10 cellular contexts compared by ENCODE assay signal in the genomic region with DNA sequence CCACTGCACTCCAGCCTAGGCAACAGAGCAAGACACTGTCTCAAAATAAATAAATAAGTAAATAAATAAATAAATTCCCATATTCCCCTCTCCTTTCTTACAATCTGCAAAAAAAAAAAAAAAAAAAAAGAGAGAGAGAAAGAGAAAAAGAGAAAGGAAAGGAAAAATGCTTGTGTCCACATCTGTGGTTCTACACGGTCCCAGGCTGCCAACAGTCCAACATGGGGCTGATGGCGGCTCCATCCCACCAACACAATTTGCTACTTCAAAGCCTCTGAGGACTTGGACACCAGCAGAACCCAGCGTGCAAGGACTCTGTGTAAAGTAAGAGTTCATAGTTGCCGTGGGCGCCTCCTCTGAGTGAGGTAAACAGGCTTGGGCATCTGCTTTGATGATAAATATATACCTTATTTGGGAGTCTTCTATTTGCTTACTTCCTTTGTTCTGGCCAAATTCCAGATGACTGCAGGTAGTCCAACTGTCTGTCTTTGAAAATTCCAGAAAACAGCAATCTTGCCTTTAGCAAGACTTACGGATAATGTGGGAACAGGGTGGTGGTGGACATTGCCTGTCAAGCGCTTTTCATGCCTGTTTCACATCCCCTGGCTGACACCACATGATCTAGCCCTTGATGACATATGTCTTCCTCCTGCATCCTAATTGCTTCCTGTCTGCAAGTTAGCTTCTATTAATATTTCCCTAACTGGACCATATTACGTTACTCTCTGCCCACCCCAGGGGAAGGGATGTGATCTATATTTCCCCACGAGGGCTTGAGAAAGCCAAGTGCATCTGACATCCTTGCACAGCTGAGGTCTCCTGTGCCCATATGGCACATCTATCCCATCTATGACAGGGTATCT. TPM values are rescaled to one million over a fixed set of nuclear protein-coding genes. Genes with fewer than 3 reads are reported as not detected.
DNase-seq lines count a peak whose midpoint lies in the region; ATAC-seq and TF ChIP-seq lines count a peak whose summit lies in the region.
"Had no signal": no experiment of that assay in that cellular context is flagged by ENCODE, and none has a peak within 500 bp of the region (broad histone marks: within the 10 kb centered on the region; RNA-seq: fewer than 3 reads in every experiment).

No MANE protein-coding gene starts in this region.

- TF ChIP-seq CTCF in A673 (conservative IDR thresholded peaks at IDR 0.05; ENCODE audit: low read depth, low read length) = no peak
- no peak for TF ChIP-seq CTCF in tibial artery (IDR thresholded peaks at IDR 0.05)
- TF ChIP-seq CTCF in osteocyte (IDR thresholded peaks at IDR 0.05) = no peak

- CTCF ChIA-PET in A673 (lab: Charles Lee) = no interaction called here

- H3K4me1 ChIP-seq in A673 (ENCODE audit: insufficient read depth, low read length, poor library complexity, severe bottlenecking) (no peaks in the 10 kb centered on the region), tibial artery (peaks cover 0 to 61% (median 40%) of the 10 kb centered on the region in 4 donors)

- H3K4me1 Mint-ChIP-seq in IgD-negative memory B cell = peaks cover 32 to 61% (median 58%) of the 10 kb centered on the region in 3 donors
- peaks cover 28% of the 10 kb centered on the region for H3K4me1 Mint-ChIP-seq in osteocyte (ENCODE audit: unreplicated experiment)

- H3K9me3 ChIP-seq in A673 (ENCODE audit: low read depth, low read length, poor library complexity, severe bottlenecking) = no peaks in the 10 kb centered on the region
- H3K9me3 ChIP-seq in tibial artery = no peaks in the 10 kb centered on the region

- H3K4me3 ChIP-seq in A673 (ENCODE audit: low read depth, low read length, poor library complexity, severe bottlenecking) (no peak overlapping the region), tibial artery (no peak overlapping the region)

- H3K9me3 Mint-ChIP-seq in IgD-negative memory B cell (no peaks in the 10 kb centered on the region), osteocyte (ENCODE audit: unreplicated experiment) (no peaks in the 10 kb centered on the region)
- H3K9me3 Mint-ChIP-seq: neural crest cell had no signal

- H3K27me3 Mint-ChIP-seq in IgD-negative memory B cell (no peaks in the 10 kb centered on the region), osteocyte (ENCODE audit: unreplicated experiment) (no peaks in the 10 kb centered on the region)

- POLR2A ChIA-PET in A673 (lab: Charles Lee; ENCODE audit: low non-redundant PET) = no interaction called here

- H3K27ac ChIP-seq in A673 (ENCODE audit: low read depth, low read length, poor library complexity, severe bottlenecking) = no peak overlapping the region
- H3K27ac ChIP-seq in tibial artery = no peak overlapping the region
- H3K27ac ChIP-seq: HL-60 had no signal

- H3K4me3 Mint-ChIP-seq in IgD-negative memory B cell (peak overlapping the region; percentile 26 to 91 (median 74)), osteocyte (ENCODE audit: unreplicated experiment) (no peak overlapping the region)
- H3K4me3 Mint-ChIP-seq: neural crest cell had no signal

- peak; percentile 30 for DNase-seq in COLO668 (lab: John Stamatoyannopoulos, UW; ENCODE audit: unreplicated experiment)
- peak; percentile 42 for DNase-seq in germinal center (ENCODE audit: low spot score)
- no peak for DNase-seq in A673 (ENCODE audit: low spot score)
- DNase-seq in tibial artery = no peak
- no peak for DNase-seq in osteocyte (ENCODE audit: extremely low spot score, unreplicated experiment)
- DNase-seq in amniotic stem cell (lab: John Stamatoyannopoulos, UW) = no peak

- H3K36me3 Mint-ChIP-seq in IgD-negative memory B cell (peaks cover 11% of the 10 kb centered on the region), osteocyte (ENCODE audit: unreplicated experiment) (peaks cover 18% of the 10 kb centered on the region)

- BruUV-seq in A673 (replicated peaks; lab: Mats Ljungman, UMichigan) = no TSS peak

- H3K27me3 ChIP-seq in A673 (replicated peaks; ENCODE audit: insufficient read depth, low read depth, low read length, poor library complexity) (no peaks in the 10 kb centered on the region), tibial artery (no peaks in the 10 kb centered on the region)

- intact Hi-C loops in A673 (cut with micrococcal nuclease; ENCODE audit: unreplicated experiment) = no loop called here
- intact Hi-C loops in tibial artery (cut with DNase I; ENCODE audit: low total_unique reads) = loop anchor here (5.0 kb wide), 1 partner anchor 34 kb away; no protein-coding TSS in a partner anchor

- ATAC-seq in GM19397 (IDR thresholded peaks at IDR 0.05; ENCODE audit: unreplicated experiment) = peak; percentile 52

- H3K36me3 ChIP-seq in A673 (ENCODE audit: insufficient read depth, low read length, poor library complexity, severe bottlenecking) (no peaks in the 10 kb centered on the region), tibial artery (peaks cover 0 to 4% (median 0%) of the 10 kb centered on the region in 3 donors)

- peak overlapping the region; percentile 27 to 96 (median 78) for H3K27ac Mint-ChIP-seq in IgD-negative memory B cell
- H3K27ac Mint-ChIP-seq in osteocyte (ENCODE audit: unreplicated experiment) = no peak overlapping the region

RNA-seq across cellular contexts. Expression of gene LITAF, which starts 10.1 kb away (rescaled TPM):
- polyA plus RNA-seq in IgD-negative memory B cell = 318 TPM
- total RNA-seq in A673 (2021) (6.9 and 12.2 TPM in 2 replicates), osteocyte (179 and 189 TPM in 2 replicates)

Comparison
In these comparisons a context has a peak if more than half of its experiments do, and no peak if none do; other contexts are left out.
1. DNase-seq: peak in COLO668 (single experiment) and germinal center (single experiment); none in A673 (single experiment), tibial artery (0 of 2), osteocyte (single experiment) and amniotic stem cell (single experiment).
2. RNA of gene LITAF, which starts 10.1 kb away (total RNA-seq): 179 to 189 TPM in osteocyte; 6.9 to 12.2 TPM in A673; every median in the first group is over 10 times any median in the second.